In the genomic region with DNA sequence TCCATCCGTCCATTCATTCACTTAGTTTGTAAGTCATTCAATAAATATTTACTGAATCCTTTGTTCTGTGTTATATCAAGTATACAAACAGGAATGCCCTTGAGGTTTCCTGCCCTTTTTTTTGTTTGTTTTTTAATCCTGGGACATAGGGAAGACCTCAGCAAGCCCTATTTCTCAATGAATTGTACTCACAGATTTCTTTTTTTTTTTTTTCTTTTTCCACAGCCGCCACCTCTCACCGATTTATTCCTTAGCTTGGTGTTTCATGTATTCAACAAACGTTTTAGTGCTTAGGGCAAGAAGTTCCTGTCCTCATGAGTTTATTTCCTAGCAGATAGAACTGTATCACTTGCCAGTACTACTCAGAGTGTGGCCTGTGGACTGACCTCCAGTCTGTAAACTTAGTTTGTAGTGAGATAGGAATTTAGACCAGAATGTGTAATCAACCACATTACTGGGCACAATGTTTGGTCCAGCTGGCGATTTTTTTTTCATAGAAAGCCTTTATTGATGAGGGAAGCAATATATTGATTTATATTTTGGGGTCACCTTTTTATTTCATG, we compare ENCODE assay signal across 1 cellular context.
TF ChIP-seq lines count a peak whose summit lies in the region.

No MANE protein-coding gene starts in this region.

TF ChIP-seq in HepG2, 621 proteins besides CTCF, POLR2A, EP300 and RAD21 (continued from another document and continues in another):
- TF ChIP-seq, protein P1, sequence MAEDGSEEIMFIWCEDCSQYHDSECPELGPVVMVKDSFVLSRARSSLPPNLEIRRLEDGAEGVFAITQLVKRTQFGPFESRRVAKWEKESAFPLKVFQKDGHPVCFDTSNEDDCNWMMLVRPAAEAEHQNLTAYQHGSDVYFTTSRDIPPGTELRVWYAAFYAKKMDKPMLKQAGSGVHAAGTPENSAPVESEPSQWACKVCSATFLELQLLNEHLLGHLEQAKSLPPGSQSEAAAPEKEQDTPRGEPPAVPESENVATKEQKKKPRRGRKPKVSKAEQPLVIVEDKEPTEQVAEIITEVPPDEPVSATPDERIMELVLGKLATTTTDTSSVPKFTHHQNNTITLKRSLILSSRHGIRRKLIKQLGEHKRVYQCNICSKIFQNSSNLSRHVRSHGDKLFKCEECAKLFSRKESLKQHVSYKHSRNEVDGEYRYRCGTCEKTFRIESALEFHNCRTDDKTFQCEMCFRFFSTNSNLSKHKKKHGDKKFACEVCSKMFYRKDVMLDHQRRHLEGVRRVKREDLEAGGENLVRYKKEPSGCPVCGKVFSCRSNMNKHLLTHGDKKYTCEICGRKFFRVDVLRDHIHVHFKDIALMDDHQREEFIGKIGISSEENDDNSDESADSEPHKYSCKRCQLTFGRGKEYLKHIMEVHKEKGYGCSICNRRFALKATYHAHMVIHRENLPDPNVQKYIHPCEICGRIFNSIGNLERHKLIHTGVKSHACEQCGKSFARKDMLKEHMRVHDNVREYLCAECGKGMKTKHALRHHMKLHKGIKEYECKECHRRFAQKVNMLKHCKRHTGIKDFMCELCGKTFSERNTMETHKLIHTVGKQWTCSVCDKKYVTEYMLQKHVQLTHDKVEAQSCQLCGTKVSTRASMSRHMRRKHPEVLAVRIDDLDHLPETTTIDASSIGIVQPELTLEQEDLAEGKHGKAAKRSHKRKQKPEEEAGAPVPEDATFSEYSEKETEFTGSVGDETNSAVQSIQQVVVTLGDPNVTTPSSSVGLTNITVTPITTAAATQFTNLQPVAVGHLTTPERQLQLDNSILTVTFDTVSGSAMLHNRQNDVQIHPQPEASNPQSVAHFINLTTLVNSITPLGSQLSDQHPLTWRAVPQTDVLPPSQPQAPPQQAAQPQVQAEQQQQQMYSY (CRISPR knock-in tag; IDR thresholded peaks at IDR 0.05) = no peak
- TF ChIP-seq BCLAF1 (IDR thresholded peaks at IDR 0.05) = no peak
- TF ChIP-seq IKZF4 (CRISPR knock-in tag; IDR thresholded peaks at IDR 0.05; ENCODE audit: borderline replicate concordance, low read depth, not compliant biosample characterization) = no peak
- TF ChIP-seq KDM5B (CRISPR knock-in tag; IDR thresholded peaks at IDR 0.05; ENCODE audit: borderline replicate concordance) = no peak
- TF ChIP-seq ETV6 (CRISPR knock-in tag; conservative IDR thresholded peaks at IDR 0.05) = no peak
- peak; percentile 81; the same call in 1 of the 2 replicates for TF ChIP-seq HMG20A (CRISPR knock-in tag; IDR thresholded peaks at IDR 0.05; ENCODE audit: borderline replicate concordance)
- TF ChIP-seq RXRB (CRISPR knock-in tag; IDR thresholded peaks at IDR 0.05; ENCODE audit: borderline replicate concordance) = peak; percentile 69
- TF ChIP-seq ARID3A (IDR thresholded peaks at IDR 0.05; ENCODE audit: low read depth, low read length) = peak; percentile 75
- no peak for TF ChIP-seq ZFP36L2 (CRISPR knock-in tag; IDR thresholded peaks at IDR 0.05)
- TF ChIP-seq TFDP1 (CRISPR knock-in tag; IDR thresholded peaks at IDR 0.05; ENCODE audit: borderline replicate concordance) = no peak
- TF ChIP-seq IRX3 (CRISPR knock-in tag; IDR thresholded peaks at IDR 0.05; ENCODE audit: borderline replicate concordance, low read depth) = no peak
- TF ChIP-seq MLX (CRISPR knock-in tag; IDR thresholded peaks at IDR 0.05) = no peak
- 0 out of 2 replicates have a peak, but pooled peaks have one; percentile 22 for TF ChIP-seq ZSCAN9 (CRISPR knock-in tag; IDR thresholded peaks at IDR 0.05; ENCODE audit: borderline replicate concordance)
- no peak for TF ChIP-seq FOXK1 (CRISPR knock-in tag; IDR thresholded peaks at IDR 0.05; ENCODE audit: borderline replicate concordance, low read depth)
- no peak for TF ChIP-seq ZNF530 (CRISPR knock-in tag; IDR thresholded peaks at IDR 0.05; ENCODE audit: low read depth)
- TF ChIP-seq AKNA (CRISPR knock-in tag; IDR thresholded peaks at IDR 0.05; ENCODE audit: borderline replicate concordance) = no peak
- TF ChIP-seq ZSCAN25 (CRISPR knock-in tag; IDR thresholded peaks at IDR 0.05) = no peak
- peak; percentile 73; the same call in 1 of the 2 replicates for TF ChIP-seq TFAP4 (IDR thresholded peaks at IDR 0.05; ENCODE audit: borderline replicate concordance, low read depth)
- TF ChIP-seq CBX2 (IDR thresholded peaks at IDR 0.05; ENCODE audit: low read depth, low read length) = no peak
- no peak for TF ChIP-seq CBX2 (CRISPR knock-in tag; IDR thresholded peaks at IDR 0.05; ENCODE audit: low read depth)
- no peak for TF ChIP-seq SKI (IDR thresholded peaks at IDR 0.05; ENCODE audit: partially characterized antibody)
- TF ChIP-seq, protein P2, sequence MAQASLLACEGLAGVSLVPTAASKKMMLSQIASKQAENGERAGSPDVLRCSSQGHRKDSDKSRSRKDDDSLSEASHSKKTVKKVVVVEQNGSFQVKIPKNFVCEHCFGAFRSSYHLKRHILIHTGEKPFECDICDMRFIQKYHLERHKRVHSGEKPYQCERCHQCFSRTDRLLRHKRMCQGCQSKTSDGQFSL (CRISPR knock-in tag; IDR thresholded peaks at IDR 0.05) = no peak
- TF ChIP-seq ZGPAT (CRISPR knock-in tag; IDR thresholded peaks at IDR 0.05) = peak; percentile 36
- TF ChIP-seq NFIC (IDR thresholded peaks at IDR 0.05; ENCODE audit: low read length) = peak; percentile 71; the same call in 1 of the 2 replicates
- TF ChIP-seq FOXM1 (CRISPR knock-in tag; IDR thresholded peaks at IDR 0.05) = no peak
- no peak for TF ChIP-seq ZNF225 (CRISPR knock-in tag; IDR thresholded peaks at IDR 0.05)
- TF ChIP-seq, protein P3, sequence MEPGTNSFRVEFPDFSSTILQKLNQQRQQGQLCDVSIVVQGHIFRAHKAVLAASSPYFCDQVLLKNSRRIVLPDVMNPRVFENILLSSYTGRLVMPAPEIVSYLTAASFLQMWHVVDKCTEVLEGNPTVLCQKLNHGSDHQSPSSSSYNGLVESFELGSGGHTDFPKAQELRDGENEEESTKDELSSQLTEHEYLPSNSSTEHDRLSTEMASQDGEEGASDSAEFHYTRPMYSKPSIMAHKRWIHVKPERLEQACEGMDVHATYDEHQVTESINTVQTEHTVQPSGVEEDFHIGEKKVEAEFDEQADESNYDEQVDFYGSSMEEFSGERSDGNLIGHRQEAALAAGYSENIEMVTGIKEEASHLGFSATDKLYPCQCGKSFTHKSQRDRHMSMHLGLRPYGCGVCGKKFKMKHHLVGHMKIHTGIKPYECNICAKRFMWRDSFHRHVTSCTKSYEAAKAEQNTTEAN (CRISPR knock-in tag; conservative IDR thresholded peaks at IDR 0.05) = 0 out of 2 replicates have a peak, but pooled peaks have one; percentile 23
- TF ChIP-seq TARDBP (CRISPR knock-in tag; IDR thresholded peaks at IDR 0.05) = no peak
- TF ChIP-seq FOXA1 (IDR thresholded peaks at IDR 0.05) = peak; percentile 75
- TF ChIP-seq FOXA1 (CRISPR knock-in tag; IDR thresholded peaks at IDR 0.05) = peak; percentile 55
- TF ChIP-seq ZNF570 (CRISPR knock-in tag; IDR thresholded peaks at IDR 0.05; ENCODE audit: borderline replicate concordance) = no peak
- no peak for TF ChIP-seq ZBTB1 (CRISPR knock-in tag; IDR thresholded peaks at IDR 0.05; ENCODE audit: borderline replicate concordance)
